12 cellular contexts compared by ENCODE assay signal in the genomic region with DNA sequence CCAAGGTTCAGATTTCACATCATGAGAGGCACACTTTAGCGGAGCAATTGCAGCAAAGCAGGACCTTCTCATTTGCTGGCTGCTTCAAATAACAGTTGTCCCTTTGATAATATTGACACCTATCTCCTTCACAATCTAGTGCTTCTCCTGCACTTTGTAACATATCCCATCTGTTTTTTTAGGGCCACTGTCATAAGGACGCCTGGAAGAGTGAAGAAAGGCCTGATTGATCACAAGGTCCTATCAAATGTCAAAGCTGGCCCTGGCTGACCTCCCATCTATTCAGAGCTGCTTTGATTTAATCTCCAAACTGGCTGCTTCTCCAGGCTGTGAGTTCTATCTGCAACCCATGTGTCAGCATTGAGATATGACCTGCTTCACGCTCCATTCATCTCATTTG.
DNase-seq lines count a peak whose midpoint lies in the region; ATAC-seq and TF ChIP-seq lines count a peak whose summit lies in the region.
"Had no signal": no experiment of that assay in that cellular context is flagged by ENCODE, and none has a peak within 500 bp of the region (broad histone marks: within the 10 kb centered on the region; RNA-seq: fewer than 3 reads in every experiment).

No MANE protein-coding gene starts in this region.

- H3K4me1 ChIP-seq in spleen: peaks cover 3 to 42% (median 16%) of the 10 kb centered on the region in 6 donors
- peaks cover 0 to 29% (median 15%) of the 10 kb centered on the region in 12 donors for H3K4me1 ChIP-seq in heart left ventricle

- H3K27me3 ChIP-seq in spleen (replicated peaks in 1 of 7) (no peaks in the 10 kb centered on the region), heart left ventricle (no peaks in the 10 kb centered on the region)
- H3K27me3 ChIP-seq: MG63 had no signal

- H3K36me3 ChIP-seq in spleen: no peaks in the 10 kb centered on the region
- H3K36me3 ChIP-seq in heart left ventricle: no peaks in the 10 kb centered on the region
- H3K36me3 ChIP-seq: MG63 had no signal

- H3K27ac ChIP-seq in spleen (no peak overlapping the region), heart left ventricle (no peak overlapping the region)

- DNase-seq in NCI-H510A treated with DMSO at 0.1 percent for 48 hours (lab: John Stamatoyannopoulos, UW): peak; percentile 8
- no peak for DNase-seq in NCI-H510A (lab: John Stamatoyannopoulos, UW)
- peak; percentile 80 for DNase-seq in NCI-H69 (lab: John Stamatoyannopoulos, UW)
- DNase-seq in islet precursor cell: peak; percentile 56
- no peak for DNase-seq in spleen
- no peak for DNase-seq in heart left ventricle
- DNase-seq: activated CD4-positive, alpha-beta T cell treated with anti-CD3 and anti-CD28 coated beads for 1 hour; CD4-positive, CD25-positive, alpha-beta regulatory T cell; MG63; T-cell had no signal

- TF ChIP-seq POLR2A in spleen (IDR thresholded peaks at IDR 0.05) (no peak), heart left ventricle (IDR thresholded peaks at IDR 0.05) (no peak)

- intact Hi-C loops in spleen (cut with DNase I; ENCODE audit: low total_unique reads) (no loop called here), heart left ventricle (cut with DNase I) (no loop called here)

- H3K4me3 ChIP-seq in spleen (no peak overlapping the region), heart left ventricle (no peak overlapping the region)
- H3K4me3 ChIP-seq: MG63 had no signal

- no peak for ATAC-seq in GM18907 (IDR thresholded peaks at IDR 0.05; ENCODE audit: unreplicated experiment)
- no peak for ATAC-seq in HG02610 (IDR thresholded peaks at IDR 0.05; ENCODE audit: unreplicated experiment)
- ATAC-seq in heart left ventricle: no peak
- ATAC-seq: T-cell had no signal

- no peak for TF ChIP-seq CTCF in spleen (IDR thresholded peaks at IDR 0.05 in 8 of 11, conservative IDR thresholded peaks at IDR 0.05 in 3 of 11)
- TF ChIP-seq CTCF in heart left ventricle (IDR thresholded peaks at IDR 0.05): no peak

- H3K9me3 ChIP-seq in spleen (no peaks in the 10 kb centered on the region), heart left ventricle (no peaks in the 10 kb centered on the region)
- H3K9me3 ChIP-seq: MG63 had no signal

- WGBS in spleen, 5 donors: 63 to 82% (median 77%) methylated on average over 3 of the region's 3 CpGs
- 82 to 85% (median 84%) methylated on average over 3 of the region's 3 CpGs for WGBS in heart left ventricle, 4 donors

Comparison
In these comparisons a context has a peak if more than half of its experiments do, and no peak if none do; other contexts are left out.
1. DNase-seq: peak in NCI-H510A treated with DMSO at 0.1 percent for 48 hours (single experiment), NCI-H69 (single experiment) and islet precursor cell (single experiment); none in NCI-H510A (single experiment), spleen (single experiment) and heart left ventricle (0 of 5).